In the genomic region with DNA sequence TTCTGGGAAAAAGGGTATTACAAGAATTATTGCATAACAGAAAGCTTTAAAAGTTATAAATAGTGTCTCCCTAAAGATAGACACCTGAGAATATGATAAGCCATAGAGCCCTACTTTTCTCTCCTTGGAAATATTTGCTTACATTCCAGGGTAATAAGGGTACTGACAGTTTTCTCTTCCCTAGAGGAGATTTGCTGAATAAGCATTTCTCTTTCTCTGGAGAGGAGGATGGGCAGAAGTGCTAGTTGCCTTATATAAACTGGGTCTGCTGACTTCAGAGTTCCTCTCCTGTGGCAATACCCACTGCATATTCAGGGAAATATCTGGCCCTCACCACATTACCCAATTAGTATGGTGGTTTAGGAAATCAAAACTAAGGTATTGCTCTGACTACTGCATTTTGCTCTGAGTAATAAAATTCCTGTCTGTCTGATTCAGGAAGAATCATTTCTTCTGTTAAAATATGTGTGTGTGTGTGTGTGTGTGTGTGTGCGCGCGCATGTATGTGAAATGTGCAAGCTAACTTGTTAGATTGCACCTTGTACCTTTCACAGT, we compare ENCODE assay signal across 19 cellular contexts.
A peak's percentile ranks its signal among the peaks of the same experiment; 100 is the strongest.
DNase-seq lines count a peak whose midpoint lies in the region; TF ChIP-seq lines count a peak whose summit lies in the region.
"Had no signal": no experiment of that assay in that cellular context is flagged by ENCODE, and none has a peak within 500 bp of the region (broad histone marks: within the 10 kb centered on the region; RNA-seq: fewer than 3 reads in every experiment).

No MANE protein-coding gene starts in this region.

- H3K4me3 ChIP-seq in AG09309 (ENCODE audit: control insufficient read depth, low read depth, low read length) (no peak overlapping the region), astrocyte of the spinal cord (ENCODE audit: low read depth, low read length) (no peak overlapping the region), hepatocyte (no peak overlapping the region)
- H3K4me3 ChIP-seq: left lung, Peyer's patch had no signal

- H4K20me1 ChIP-seq in hepatocyte (ENCODE audit: insufficient read depth, poor library complexity, severe bottlenecking): no peaks in the 10 kb centered on the region

- in situ Hi-C loops in astrocyte of the spinal cord (cut with HindIII; ENCODE audit: low sequenced_read_pairs): no loop called here

- no peak overlapping the region for H3K4me2 ChIP-seq in hepatocyte

- WGBS in hepatocyte (ENCODE audit: low lambda C conversion rate, missing lambda C conversion rate): 86% methylated on average over 3 of the region's 3 CpGs

- no peaks in the 10 kb centered on the region for H3K4me1 ChIP-seq in hepatocyte (ENCODE audit: insufficient read depth)
- H3K4me1 ChIP-seq: left lung, Peyer's patch had no signal

- no peaks in the 10 kb centered on the region for H3K27me3 ChIP-seq in hepatocyte
- H3K27me3 ChIP-seq: left lung, Peyer's patch had no signal

- peak; percentile 38 for DNase-seq in AG09309 (ENCODE audit: low read depth)
- DNase-seq in HS-5 (ENCODE audit: low read depth): peak; percentile 28
- peak; percentile 48 for DNase-seq in astrocyte of the spinal cord (ENCODE audit: low read depth, low spot score)
- DNase-seq in hepatocyte (ENCODE audit: low spot score): peak; percentile 14
- DNase-seq in kidney glomerular epithelial cell (lab: John Stamatoyannopoulos, UW): no peak
- no peak for DNase-seq in NCI-H1092 treated with DMSO at 0.1 percent for 48 hours (lab: John Stamatoyannopoulos, UW)
- DNase-seq in effector CD4-positive, alpha-beta T cell: no peak
- DNase-seq in iPS-NIHi11 (ENCODE audit: low spot score): no peak
- DNase-seq: activated CD4-positive, alpha-beta T cell treated with anti-CD3 and anti-CD28 coated beads for 1 hour; activated CD8-positive, alpha-beta memory T cell treated with anti-CD3 and anti-CD28 coated beads, Interleukin-2, amount 10 ng/mL, durations not matched to agents 7 days and 5 days; activated naive CD8-positive, alpha-beta T cell treated with anti-CD3 and anti-CD28 coated beads, Interleukin-2, amount 50 U/mL, for 24 hours; CD8-positive, alpha-beta T cell; effector CD8-positive, alpha-beta T cell; left lung; NCI-H1436; occipital lobe; Peyer's patch; stimulated activated CD4-positive, alpha-beta T cell treated with anti-CD3 and anti-CD28 coated beads, Interleukin-1b, Interleukin-23, amount 100 ng/mL, for 48 hours; T1000 had no signal

- no peak overlapping the region for H3K27ac ChIP-seq in hepatocyte
- H3K27ac ChIP-seq: left lung, Peyer's patch had no signal

- TF ChIP-seq CTCF in AG09309 (IDR thresholded peaks at IDR 0.05; ENCODE audit: control insufficient read depth, insufficient read depth, low read depth, low read length, missing control alignments): no peak
- TF ChIP-seq CTCF in astrocyte of the spinal cord (IDR thresholded peaks at IDR 0.05; ENCODE audit: low read depth, low read length): no peak
- no peak for TF ChIP-seq CTCF in hepatocyte (IDR thresholded peaks at IDR 0.05; ENCODE audit: poor library complexity)

- no peaks in the 10 kb centered on the region for H3K79me2 ChIP-seq in hepatocyte

- no peaks in the 10 kb centered on the region for H3K9me3 ChIP-seq in hepatocyte (ENCODE audit: low read depth)
- H3K9me3 ChIP-seq: left lung, Peyer's patch had no signal

- no peak overlapping the region for H2AFZ ChIP-seq in hepatocyte

- H3K36me3 ChIP-seq in hepatocyte (replicated peaks; ENCODE audit: insufficient read depth, low read depth): no peaks in the 10 kb centered on the region
- H3K36me3 ChIP-seq: left lung, Peyer's patch had no signal

- H3K9me2 ChIP-seq in hepatocyte (replicated peaks; ENCODE audit: insufficient read depth): no peaks in the 10 kb centered on the region

Comparison
In these comparisons a context has a peak if more than half of its experiments do, and no peak if none do; other contexts are left out.
1. DNase-seq: peak in AG09309 (single experiment), HS-5 (single experiment), astrocyte of the spinal cord (single experiment) and hepatocyte (single experiment); none in kidney glomerular epithelial cell (single experiment), NCI-H1092 treated with DMSO at 0.1 percent for 48 hours (single experiment), effector CD4-positive, alpha-beta T cell (single experiment) and iPS-NIHi11 (single experiment).